In the genomic region with DNA sequence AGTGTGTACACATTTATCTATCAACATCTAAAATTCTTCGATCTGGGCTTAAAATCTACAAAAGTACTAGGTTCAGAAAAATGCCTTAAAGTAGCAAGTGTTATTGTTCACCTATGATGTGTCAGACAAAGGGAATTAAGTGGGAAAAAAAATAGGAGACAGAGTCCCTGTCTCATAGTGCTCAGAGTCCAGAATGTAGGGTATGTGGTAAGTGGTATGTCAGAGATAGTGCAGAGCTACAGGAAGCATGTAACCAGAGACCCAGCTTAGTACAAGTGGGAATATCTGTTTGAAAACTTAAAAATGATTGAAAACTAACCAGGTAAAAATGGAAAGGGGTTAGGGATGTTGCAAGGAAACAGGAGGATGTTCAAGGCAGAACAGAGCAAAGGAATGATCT, we compare ENCODE assay signal across 23 cellular contexts.
DNase-seq lines count a peak whose midpoint lies in the region; ATAC-seq and TF ChIP-seq lines count a peak whose summit lies in the region.
"Had no signal": no experiment of that assay in that cellular context is flagged by ENCODE, and none has a peak within 500 bp of the region (broad histone marks: within the 10 kb centered on the region; RNA-seq: fewer than 3 reads in every experiment).

No MANE protein-coding gene starts in this region.

- H3K79me1 ChIP-seq in mesenchymal stem cell (replicated peaks; ENCODE audit: low read length, poor library complexity, severe bottlenecking): no peaks in the 10 kb centered on the region

- POLR2A ChIA-PET in naive thymus-derived CD4-positive, alpha-beta T cell (lab: Charles Lee): no interaction called here

- H3K36me3 ChIP-seq in adipocyte (ENCODE audit: control insufficient read depth, insufficient read depth, low read length, severe bottlenecking) (no peaks in the 10 kb centered on the region), hepatocyte (replicated peaks; ENCODE audit: insufficient read depth, low read depth) (no peaks in the 10 kb centered on the region), mesenchymal stem cell (ENCODE audit: control insufficient read depth in 1 of 2, insufficient read depth in 2 of 2, low read depth in 1 of 2, low read length in 2 of 2) (no peaks in the 10 kb centered on the region)
- H3K36me3 ChIP-seq in naive thymus-derived CD4-positive, alpha-beta T cell (ENCODE audit: control insufficient read depth in 2 of 3, insufficient read depth in 3 of 3, low read length in 3 of 3): no peaks in the 10 kb centered on the region
- H3K36me3 ChIP-seq: MG63, SJSA1 had no signal

- H2BK120ac ChIP-seq in mesenchymal stem cell (ENCODE audit: low read depth, low read length): no peak overlapping the region

- TF ChIP-seq CTCF in hepatocyte (IDR thresholded peaks at IDR 0.05; ENCODE audit: poor library complexity): no peak

- peaks cover 21% of the 10 kb centered on the region for H3K4me1 ChIP-seq in adipocyte (ENCODE audit: control insufficient read depth, insufficient read depth, low read length)
- H3K4me1 ChIP-seq in hepatocyte (ENCODE audit: insufficient read depth): no peaks in the 10 kb centered on the region
- no peaks in the 10 kb centered on the region for H3K4me1 ChIP-seq in mesenchymal stem cell (ENCODE audit: control insufficient read depth, insufficient read depth, low read depth, low read length)
- no peaks in the 10 kb centered on the region for H3K4me1 ChIP-seq in naive thymus-derived CD4-positive, alpha-beta T cell (ENCODE audit: control insufficient read depth in 2 of 2, insufficient read depth in 2 of 2, low read length in 2 of 2)
- H3K4me1 ChIP-seq: SJSA1 had no signal

- H3K18ac ChIP-seq in mesenchymal stem cell (ENCODE audit: low read depth in 1 of 2, low read length in 2 of 2): no peak overlapping the region

- CTCF ChIA-PET in naive thymus-derived CD4-positive, alpha-beta T cell (lab: Charles Lee): interaction anchor here (0.7 kb wide), 1 partner anchor 67 kb away, joined by 3 read pairs; no protein-coding TSS in a partner anchor

- H3K27me3 ChIP-seq in adipocyte (replicated peaks; ENCODE audit: control insufficient read depth, insufficient read depth, low read length) (no peaks in the 10 kb centered on the region), hepatocyte (no peaks in the 10 kb centered on the region), mesenchymal stem cell (ENCODE audit: control insufficient read depth in 1 of 2, insufficient read depth in 1 of 2, low read length in 2 of 2) (no peaks in the 10 kb centered on the region)
- H3K27me3 ChIP-seq in naive thymus-derived CD4-positive, alpha-beta T cell (ENCODE audit: control insufficient read depth in 2 of 2, insufficient read depth in 2 of 2, low read length in 2 of 2): no peaks in the 10 kb centered on the region
- H3K27me3 ChIP-seq: MG63, SJSA1 had no signal

- H4K91ac ChIP-seq in mesenchymal stem cell (ENCODE audit: low read length): no peak overlapping the region

- H3K4me2 ChIP-seq in hepatocyte: no peak overlapping the region
- no peak overlapping the region for H3K4me2 ChIP-seq in mesenchymal stem cell (ENCODE audit: low read length, poor library complexity, severe bottlenecking)

- no peaks in the 10 kb centered on the region for H3K4me1 Mint-ChIP-seq in natural killer cell treated with Interleukin-12 subunit alpha and Interleukin-12 subunit beta and Interleukin-15 and Interleukin-18, amount 100 ng/mL, for 72 hours (ENCODE audit: low read depth in 2 of 2)
- H3K4me1 Mint-ChIP-seq in naive thymus-derived CD4-positive, alpha-beta T cell: no peaks in the 10 kb centered on the region
- H3K4me1 Mint-ChIP-seq: CD4-positive, alpha-beta memory T cell; H9 had no signal

- no peak overlapping the region for H3K23ac ChIP-seq in mesenchymal stem cell (ENCODE audit: low read length in 2 of 2)

- H3K9me3 Mint-ChIP-seq in natural killer cell treated with Interleukin-12 subunit alpha and Interleukin-12 subunit beta and Interleukin-15 and Interleukin-18, amount 100 ng/mL, for 72 hours: peaks cover 3% of the 10 kb centered on the region
- peaks cover 0 to 20% (median 5%) of the 10 kb centered on the region in 11 donors for H3K9me3 Mint-ChIP-seq in naive thymus-derived CD4-positive, alpha-beta T cell

- no peak overlapping the region for H2BK5ac ChIP-seq in mesenchymal stem cell (ENCODE audit: low read depth, low read length, poor library complexity, severe bottlenecking)

- no peaks in the 10 kb centered on the region for H4K20me1 ChIP-seq in hepatocyte (ENCODE audit: insufficient read depth, poor library complexity, severe bottlenecking)

- no peak overlapping the region for H3K27ac Mint-ChIP-seq in natural killer cell treated with Interleukin-12 subunit alpha and Interleukin-12 subunit beta and Interleukin-15 and Interleukin-18, amount 100 ng/mL, for 72 hours
- H3K27ac Mint-ChIP-seq in naive thymus-derived CD4-positive, alpha-beta T cell: no peak overlapping the region
- H3K27ac Mint-ChIP-seq: CD4-positive, alpha-beta memory T cell; H9 had no signal

- no peak overlapping the region for H3K4ac ChIP-seq in mesenchymal stem cell (ENCODE audit: low read depth in 1 of 2, low read length in 2 of 2)

- H3K4me3 Mint-ChIP-seq in natural killer cell treated with Interleukin-12 subunit alpha and Interleukin-12 subunit beta and Interleukin-15 and Interleukin-18, amount 100 ng/mL, for 72 hours: no peak overlapping the region
- H3K4me3 Mint-ChIP-seq in naive thymus-derived CD4-positive, alpha-beta T cell: no peak overlapping the region
- H3K4me3 Mint-ChIP-seq: CD4-positive, alpha-beta memory T cell; H9 had no signal

- DNase-seq in adipocyte (ENCODE audit: low read depth) (peak; percentile 3), hepatocyte (ENCODE audit: low spot score) (no peak), mesenchymal stem cell (peak; percentile 17), hypothalamus (lab: John Stamatoyannopoulos, UW) (no peak)
- no peak for DNase-seq in natural killer cell treated with Interleukin-12 subunit alpha and Interleukin-12 subunit beta and Interleukin-15 and Interleukin-18, amount 100 ng/mL, for 72 hours (ENCODE audit: low spot score)
- no peak for DNase-seq in naive thymus-derived CD4-positive, alpha-beta T cell
- DNase-seq: C1 segment of cervical spinal cord; CD4-positive, alpha-beta memory T cell; COR-L47; H9; IMR-90; KG1; MG63; NCI-H1105 treated with DMSO at 0.1 percent for 48 hours; NCI-H2029; NCI-H446 treated with DMSO at 0.1 percent for 48 hours; NCI-H526; NK-92 treated with Interleukin-12 subunit alpha and Interleukin-12 subunit beta, amount 100 ng/mL, for 24 hours; PC-9; Right ventricle myocardium superior had no signal

- H2BK12ac ChIP-seq in mesenchymal stem cell (ENCODE audit: low read length in 2 of 2): no peak overlapping the region

- WGBS in hepatocyte (ENCODE audit: low lambda C conversion rate, missing lambda C conversion rate): 88% methylated on average over 1 of the region's 1 CpG
- 86% methylated on average over 1 of the region's 1 CpG for WGBS in mesenchymal stem cell

- H3K9ac ChIP-seq in adipocyte (ENCODE audit: low read length): peak overlapping the region; percentile 22
- no peak overlapping the region for H3K9ac ChIP-seq in mesenchymal stem cell (ENCODE audit: low read length)
- H3K9ac ChIP-seq: GM23248 had no signal

- H3K4me3 ChIP-seq in adipocyte (ENCODE audit: low read length): no peak overlapping the region
- no peak overlapping the region for H3K4me3 ChIP-seq in hepatocyte
- no peak overlapping the region for H3K4me3 ChIP-seq in mesenchymal stem cell (ENCODE audit: insufficient read depth in 1 of 2, low read depth in 1 of 2, low read length in 2 of 2)
- no peak overlapping the region for H3K4me3 ChIP-seq in naive thymus-derived CD4-positive, alpha-beta T cell (ENCODE audit: low read length)
- H3K4me3 ChIP-seq: GM23248, MG63, PC-9, SJSA1 had no signal

- H3K36me3 Mint-ChIP-seq in natural killer cell treated with Interleukin-12 subunit alpha and Interleukin-12 subunit beta and Interleukin-15 and Interleukin-18, amount 100 ng/mL, for 72 hours: no peaks in the 10 kb centered on the region
- no peaks in the 10 kb centered on the region for H3K36me3 Mint-ChIP-seq in naive thymus-derived CD4-positive, alpha-beta T cell
- H3K36me3 Mint-ChIP-seq: CD4-positive, alpha-beta memory T cell had no signal

- ATAC-seq in natural killer cell treated with Interleukin-12 subunit alpha and Interleukin-12 subunit beta and Interleukin-15 and Interleukin-18, amount 100 ng/mL, for 72 hours: no peak
- ATAC-seq in HG03025 (IDR thresholded peaks at IDR 0.05; ENCODE audit: low FRiP score, unreplicated experiment): no peak
- no peak for ATAC-seq in naive thymus-derived CD4-positive, alpha-beta T cell

- H3K14ac ChIP-seq in mesenchymal stem cell (ENCODE audit: low read length in 2 of 2): no peak overlapping the region

- intact Hi-C loops in naive thymus-derived CD4-positive, alpha-beta T cell (cut with micrococcal nuclease): no loop called here

- H3K9me3 ChIP-seq in adipocyte (ENCODE audit: control insufficient read depth, low read length): peaks cover 8% of the 10 kb centered on the region
- no peaks in the 10 kb centered on the region for H3K9me3 ChIP-seq in hepatocyte (ENCODE audit: low read depth)
- H3K9me3 ChIP-seq in mesenchymal stem cell (ENCODE audit: control insufficient read depth, low read length): no peaks in the 10 kb centered on the region
- no peaks in the 10 kb centered on the region for H3K9me3 ChIP-seq in naive thymus-derived CD4-positive, alpha-beta T cell (ENCODE audit: control insufficient read depth in 2 of 3, low read length in 3 of 3)
- H3K9me3 ChIP-seq: MG63, SJSA1 had no signal

- H2AK5ac ChIP-seq in mesenchymal stem cell (ENCODE audit: low read length, severe bottlenecking): no peak overlapping the region

- H2BK15ac ChIP-seq in mesenchymal stem cell (ENCODE audit: low read depth, poor library complexity, severe bottlenecking): no peak overlapping the region

- H3K27me3 Mint-ChIP-seq in natural killer cell treated with Interleukin-12 subunit alpha and Interleukin-12 subunit beta and Interleukin-15 and Interleukin-18, amount 100 ng/mL, for 72 hours: no peaks in the 10 kb centered on the region
- H3K27me3 Mint-ChIP-seq in naive thymus-derived CD4-positive, alpha-beta T cell: no peaks in the 10 kb centered on the region
- H3K27me3 Mint-ChIP-seq: CD4-positive, alpha-beta memory T cell had no signal

- H2AFZ ChIP-seq in hepatocyte (no peak overlapping the region), mesenchymal stem cell (ENCODE audit: low read depth, low read length) (no peak overlapping the region)
- H2AFZ ChIP-seq: GM23248, PC-9 had no signal

- no peak overlapping the region for H4K8ac ChIP-seq in mesenchymal stem cell (ENCODE audit: low read length)

- H3K27ac ChIP-seq in hepatocyte: peak overlapping the region; percentile 51
- no peak overlapping the region for H3K27ac ChIP-seq in mesenchymal stem cell (ENCODE audit: low read length, poor library complexity, severe bottlenecking)
- no peak overlapping the region for H3K27ac ChIP-seq in naive thymus-derived CD4-positive, alpha-beta T cell (ENCODE audit: low read depth, low read length)
- H3K27ac ChIP-seq: GM23248, PC-9, SJSA1 had no signal

- H3K9me2 ChIP-seq in hepatocyte (replicated peaks; ENCODE audit: insufficient read depth): no peaks in the 10 kb centered on the region

- H3K79me2 ChIP-seq in hepatocyte: no peaks in the 10 kb centered on the region

Comparison
In these comparisons a context has a peak if more than half of its experiments do, and no peak if none do; other contexts are left out.
1. DNase-seq: peak in adipocyte (single experiment) and mesenchymal stem cell (single experiment); none in hepatocyte (single experiment), natural killer cell treated with Interleukin-12 subunit alpha and Interleukin-12 subunit beta and Interleukin-15 and Interleukin-18, amount 100 ng/mL, for 72 hours (single experiment), hypothalamus (0 of 51) and naive thymus-derived CD4-positive, alpha-beta T cell (0 of 9).